In genomic region chr10:123974406-123974805, GRCh38 we compare ENCODE assay signal across 11 cellular contexts.
DNase-seq lines count a peak whose midpoint lies in the region; ATAC-seq and TF ChIP-seq lines count a peak whose summit lies in the region.
"Had no signal": no experiment of that assay in that cellular context is flagged by ENCODE, and none has a peak within 500 bp of the region (broad histone marks: within the 10 kb centered on the region; RNA-seq: fewer than 3 reads in every experiment).

No MANE protein-coding gene starts in this region.

- peaks cover 20% of the 10 kb centered on the region for H3K27me3 ChIP-seq in osteoblast (ENCODE audit: insufficient read depth, low read length)

- H3K9me3 ChIP-seq in osteoblast (ENCODE audit: low read depth, low read length): peaks cover 4% of the 10 kb centered on the region
- H3K9me3 ChIP-seq: upper lobe of right lung had no signal

- H3K4me3 ChIP-seq in fibroblast of villous mesenchyme (ENCODE audit: low read depth, low read length) (no peak overlapping the region), osteoblast (ENCODE audit: insufficient read depth, low read length) (no peak overlapping the region)
- H3K4me3 ChIP-seq: left ventricle myocardium inferior, upper lobe of right lung had no signal

- H3K36me3 Mint-ChIP-seq in HFFc6 (ENCODE audit: low read depth) (peaks cover 8% of the 10 kb centered on the region; the same call in 1 of the 2 replicates), WTC11 (peaks cover 13% of the 10 kb centered on the region)

- H3K27ac ChIP-seq in osteoblast (ENCODE audit: low read depth, low read length): no peak overlapping the region
- H3K27ac ChIP-seq: left ventricle myocardium inferior, upper lobe of right lung had no signal

- H3K4me2 ChIP-seq in osteoblast (ENCODE audit: insufficient read depth, low read length): no peak overlapping the region

- H3K27ac Mint-ChIP-seq in HFFc6 (no peak overlapping the region; the same call in 1 of the 2 replicates), WTC11 (no peak overlapping the region)

- no peaks in the 10 kb centered on the region for H3K79me2 ChIP-seq in osteoblast (ENCODE audit: insufficient read depth, low read length)

- DNase-seq in ACHN (peak; percentile 100), HFFc6 (peak; percentile 47), WTC11 (ENCODE audit: low spot score) (no peak), fibroblast of villous mesenchyme (ENCODE audit: low read depth) (peak; percentile 17), DMS79 (lab: John Stamatoyannopoulos, UW) (no peak), osteoblast (ENCODE audit: insufficient read length, low spot score, missing footprints) (no peak), NCI-H146 (lab: John Stamatoyannopoulos, UW) (no peak), DMS79 treated with DMSO at 0.1 percent for 48 hours (lab: John Stamatoyannopoulos, UW) (no peak)
- DNase-seq: left ventricle myocardium inferior, NCI-H1417, upper lobe of right lung had no signal

- TF ChIP-seq CTCF in HFFc6 (IDR thresholded peaks at IDR 0.05): no peak
- TF ChIP-seq CTCF in WTC11 (IDR thresholded peaks at IDR 0.05): no peak
- TF ChIP-seq CTCF in fibroblast of villous mesenchyme (IDR thresholded peaks at IDR 0.05; ENCODE audit: insufficient read depth, low read depth, low read length): no peak
- no peak for TF ChIP-seq CTCF in osteoblast (IDR thresholded peaks at IDR 0.05; ENCODE audit: extremely low read depth, low read depth, low read length)

- H3K4me1 ChIP-seq in osteoblast (ENCODE audit: insufficient read depth, low read length): no peaks in the 10 kb centered on the region
- H3K4me1 ChIP-seq: upper lobe of right lung had no signal

- H3K4me3 Mint-ChIP-seq in HFFc6 (no peak overlapping the region), WTC11 (peak overlapping the region; percentile 12; the same call in 1 of the 2 replicates)

- POLR2A ChIA-PET in WTC11 (lab: Charles Lee): no interaction called here

- H3K27me3 Mint-ChIP-seq in HFFc6 (ENCODE audit: insufficient read depth) (peaks cover 8% of the 10 kb centered on the region), WTC11 (ENCODE audit: low read depth) (peaks cover 41% of the 10 kb centered on the region)

- no peak overlapping the region for H2AFZ ChIP-seq in osteoblast (ENCODE audit: low read length)

- H3K36me3 ChIP-seq in osteoblast (ENCODE audit: insufficient read depth, low read length): no peaks in the 10 kb centered on the region
- H3K36me3 ChIP-seq: left ventricle myocardium inferior, upper lobe of right lung had no signal

- no peaks in the 10 kb centered on the region for H4K20me1 ChIP-seq in osteoblast (ENCODE audit: insufficient read depth, low read length)

- H3K9me3 Mint-ChIP-seq in HFFc6 (peaks cover 18% of the 10 kb centered on the region), WTC11 (peaks cover 17% of the 10 kb centered on the region)

- ATAC-seq in WTC11: no peak
- ATAC-seq: upper lobe of right lung had no signal

- H3K4me1 Mint-ChIP-seq in HFFc6 (ENCODE audit: low read depth) (no peaks in the 10 kb centered on the region), WTC11 (peaks cover 37% of the 10 kb centered on the region)

- CTCF ChIA-PET in WTC11 (lab: Charles Lee): interaction anchor here (1.2 to 2.0 kb wide), 5 partner anchors 20 to 414 kb away, joined by 3 to 12 read pairs (median 4); no protein-coding TSS in a partner anchor

- in situ Hi-C loops in ACHN (cut with HindIII; ENCODE audit: low pct_ligation_motif_present, low pct_unique_long_range_greater_than_20kb, low sequenced_read_pairs): no loop called here

TF ChIP-seq in WTC11, 78 proteins besides CTCF, POLR2A, EP300 and RAD21:
- TF ChIP-seq USF2 (CRISPR knock-in tag; IDR thresholded peaks at IDR 0.05): peak; percentile 68; the same call in 1 of the 2 replicates
- TF ChIP-seq PRRX2 (CRISPR knock-in tag; IDR thresholded peaks at IDR 0.05): no peak

Comparison
In these comparisons a context has a peak if more than half of its experiments do, and no peak if none do; other contexts are left out.
1. DNase-seq: peak in ACHN (single experiment), HFFc6 (single experiment) and fibroblast of villous mesenchyme (single experiment); none in WTC11 (single experiment), DMS79 (single experiment), osteoblast (single experiment), NCI-H146 (single experiment) and DMS79 treated with DMSO at 0.1 percent for 48 hours (single experiment).